Comparison of ENCODE assay signal across 11 cellular contexts in genomic region chr7:134298902-134299683, GRCh38. TPM values are rescaled to one million over a fixed set of nuclear protein-coding genes. Genes with fewer than 3 reads are reported as not detected.
DNase-seq lines count a peak whose midpoint lies in the region; ATAC-seq, FAIRE-seq and TF ChIP-seq lines count a peak whose summit lies in the region.
"Had no signal": no experiment of that assay in that cellular context is flagged by ENCODE, and none has a peak within 500 bp of the region (broad histone marks: within the 10 kb centered on the region; RNA-seq: fewer than 3 reads in every experiment).

No MANE protein-coding gene starts in this region.

- H3K9ac ChIP-seq in OCI-LY3 (ENCODE audit: low read length) = no peak overlapping the region

- no peak overlapping the region for H3K4me3 Mint-ChIP-seq in T-helper 17 cell
- H3K4me3 Mint-ChIP-seq: CD4-positive, CD25-positive, alpha-beta regulatory T cell; naive thymus-derived CD4-positive, alpha-beta T cell had no signal

- no peaks in the 10 kb centered on the region for H3K79me2 ChIP-seq in OCI-LY3 (ENCODE audit: low read length)

- peaks cover 5% of the 10 kb centered on the region for H3K4me1 Mint-ChIP-seq in T-helper 17 cell
- H3K4me1 Mint-ChIP-seq: CD4-positive, CD25-positive, alpha-beta regulatory T cell had no signal

- H3K27me3 Mint-ChIP-seq in T-helper 17 cell = no peaks in the 10 kb centered on the region
- H3K27me3 Mint-ChIP-seq: CD4-positive, CD25-positive, alpha-beta regulatory T cell; naive thymus-derived CD4-positive, alpha-beta T cell had no signal

- H3K36me3 ChIP-seq in HAP-1 (replicated peaks) (peaks cover 22% of the 10 kb centered on the region), OCI-LY3 (replicated peaks; ENCODE audit: low read depth, low read length) (peaks cover 54% of the 10 kb centered on the region)

- peaks cover 17% of the 10 kb centered on the region for H3K36me3 Mint-ChIP-seq in T-helper 17 cell (ENCODE audit: low read depth)

- peak; percentile 68 for FAIRE-seq in islet of Langerhans (lab: Jason Lieb, UNC)

- no peak overlapping the region for H3K27ac ChIP-seq in OCI-LY3 (ENCODE audit: low read length)

- DNase-seq in AG09319 (ENCODE audit: extremely low read depth, low read depth) = peak; percentile 20
- DNase-seq in HAP-1 (ENCODE audit: low spot score in 2 of 2) = peak; percentile 95 to 98
- no peak for DNase-seq in T-helper 17 cell
- DNase-seq in stimulated activated CD4-positive, alpha-beta T cell treated with anti-CD3 and anti-CD28 coated beads, Interleukin-15, amount 100 ng/mL, for 24 hours = no peak
- DNase-seq: CD4-positive, CD25-positive, alpha-beta regulatory T cell; naive thymus-derived CD4-positive, alpha-beta T cell; NCI-H2107 had no signal

- no peaks in the 10 kb centered on the region for H3K9me3 ChIP-seq in HAP-1
- no peaks in the 10 kb centered on the region for H3K9me3 ChIP-seq in OCI-LY3 (ENCODE audit: insufficient read depth, low read length)
- no peaks in the 10 kb centered on the region for H3K9me3 ChIP-seq in T-helper 17 cell (ENCODE audit: control insufficient read depth, low read length, poor library complexity, severe bottlenecking)

- TF ChIP-seq CTCF in AG09319 (IDR thresholded peaks at IDR 0.05; ENCODE audit: low read depth, low read length) (no peak), OCI-LY3 (IDR thresholded peaks at IDR 0.05; ENCODE audit: low read depth, low read length) (no peak)

- H3K27ac Mint-ChIP-seq in T-helper 17 cell = no peak overlapping the region
- H3K27ac Mint-ChIP-seq: CD4-positive, CD25-positive, alpha-beta regulatory T cell had no signal

- H3K4me3 ChIP-seq in HAP-1 (no peak overlapping the region), OCI-LY3 (ENCODE audit: low read length) (no peak overlapping the region)

- H4K20me1 ChIP-seq in OCI-LY3 (ENCODE audit: insufficient read depth, low read length) = no peaks in the 10 kb centered on the region

- peak overlapping the region; percentile 20 for H3K4me2 ChIP-seq in OCI-LY3 (ENCODE audit: low read length)

- H2AFZ ChIP-seq in OCI-LY3 (ENCODE audit: low read depth, low read length) = no peak overlapping the region

- H3K4me1 ChIP-seq in HAP-1 (peaks cover 53% of the 10 kb centered on the region), OCI-LY3 (ENCODE audit: low read length) (peaks cover 12% of the 10 kb centered on the region)

- in situ Hi-C loops in HAP-1 (cut with MboI; ENCODE audit: low sequenced_read_pairs) = no loop called here

- H3K27me3 ChIP-seq in HAP-1 (ENCODE audit: low read depth) (no peaks in the 10 kb centered on the region), OCI-LY3 (ENCODE audit: low read depth, low read length) (no peaks in the 10 kb centered on the region)

- no peak for ATAC-seq in T-helper 17 cell
- ATAC-seq in HG03159 (IDR thresholded peaks at IDR 0.05; ENCODE audit: unreplicated experiment) = no peak
- no peak for ATAC-seq in GM21515 (IDR thresholded peaks at IDR 0.05; ENCODE audit: unreplicated experiment)
- ATAC-seq: naive thymus-derived CD4-positive, alpha-beta T cell had no signal

RNA-seq across cellular contexts. Expression of gene SLC35B4, which starts 17.6 kb away (rescaled TPM):
- 10 to 100 TPM; 11.6 to 13.9 TPM for total RNA-seq in T-helper 17 cell

Comparison
In these comparisons a context has a peak if more than half of its experiments do, and no peak if none do; other contexts are left out.
1. DNase-seq: peak in AG09319 (single experiment) and HAP-1 (2 of 2); none in T-helper 17 cell (0 of 3) and stimulated activated CD4-positive, alpha-beta T cell treated with anti-CD3 and anti-CD28 coated beads, Interleukin-15, amount 100 ng/mL, for 24 hours (single experiment).